Comparison of ENCODE assay signal across 8 cellular contexts in genomic region chr10:122461729-122462532, GRCh38. TPM values are rescaled to one million over a fixed set of nuclear protein-coding genes. Genes with fewer than 3 reads are reported as not detected.
DNase-seq lines count a peak whose midpoint lies in the region; ATAC-seq and TF ChIP-seq lines count a peak whose summit lies in the region.

No MANE protein-coding gene starts in this region.

- no peak overlapping the region for H2BK15ac ChIP-seq in mesenchymal stem cell (ENCODE audit: low read depth, poor library complexity, severe bottlenecking)

- H3K4me1 Mint-ChIP-seq in dendritic cell treated with granulocyte-macrophage colony-stimulating factor and Interleukin-4, amounts not matched to agents 40 ng/mL and 50 ng/mL, for 4 days (ENCODE audit: low read depth), result peaks cover 38% of the 10 kb centered on the region

- peak overlapping the region; percentile 83 to 89 for H3K4ac ChIP-seq in mesenchymal stem cell (ENCODE audit: low read depth in 1 of 2, low read length in 2 of 2)

- H2BK12ac ChIP-seq in mesenchymal stem cell (ENCODE audit: low read length in 2 of 2), result peak overlapping the region; percentile 47 to 89

- peak overlapping the region; percentile 75 for H4K8ac ChIP-seq in mesenchymal stem cell (ENCODE audit: low read length)

- WGBS in mesenchymal stem cell, result 1% methylated on average over 40 of the region's 95 CpGs
- 0 to 17% methylated on average over 3 to 56 of the region's 95 CpGs for WGBS in transverse colon (ENCODE audit: low coverage in 1 of 2), 2 donors

- peak; percentile 64 for DNase-seq in Right ventricle myocardium inferior (ENCODE audit: missing footprints)
- no peak for DNase-seq in cardiac septum (ENCODE audit: low spot score)
- DNase-seq in mesenchymal stem cell, result peak; percentile 46
- no peak for DNase-seq in transverse colon
- DNase-seq in activated CD4-positive, alpha-beta T cell treated with anti-CD3 and anti-CD28 coated beads for 48 hours, result no peak

- no peak for TF ChIP-seq EP300 in transverse colon (IDR thresholded peaks at IDR 0.05; ENCODE audit: low read depth)

- H3K27me3 Mint-ChIP-seq in dendritic cell treated with granulocyte-macrophage colony-stimulating factor and Interleukin-4, amounts not matched to agents 40 ng/mL and 50 ng/mL, for 4 days, result peaks cover 82% of the 10 kb centered on the region

- intact Hi-C loops in Right ventricle myocardium inferior (cut with DNase I), result loop anchor here (5.0 kb wide), 1 partner anchor 105 kb away; no protein-coding TSS in a partner anchor
- intact Hi-C loops in cardiac septum (cut with DNase I), result loop anchor here (5.0 kb wide), 1 partner anchor 40 kb away; no protein-coding TSS in a partner anchor
- intact Hi-C loops in dendritic cell treated with granulocyte-macrophage colony-stimulating factor and Interleukin-4, amounts not matched to agents 40 ng/mL and 50 ng/mL, for 4 days (cut with micrococcal nuclease), result no loop called here
- intact Hi-C loops in transverse colon (cut with DNase I; ENCODE audit: low total_unique reads), result no loop called here

- H3K9ac ChIP-seq in mesenchymal stem cell (ENCODE audit: low read length), result peak overlapping the region; percentile 93

- H3K9me3 Mint-ChIP-seq in dendritic cell treated with granulocyte-macrophage colony-stimulating factor and Interleukin-4, amounts not matched to agents 40 ng/mL and 50 ng/mL, for 4 days, result no peaks in the 10 kb centered on the region

- no peak overlapping the region for H2BK5ac ChIP-seq in mesenchymal stem cell (ENCODE audit: low read depth, low read length, poor library complexity, severe bottlenecking)

- H3K4me3 ChIP-seq in mesenchymal stem cell (ENCODE audit: insufficient read depth in 1 of 2, low read depth in 1 of 2, low read length in 2 of 2) (peak overlapping the region; percentile 78 to 95), transverse colon (peak overlapping the region; percentile 42 to 75 (median 56))

- H3K4me1 ChIP-seq in mesenchymal stem cell (ENCODE audit: control insufficient read depth, insufficient read depth, low read depth, low read length) (peaks cover 22% of the 10 kb centered on the region), transverse colon (peaks cover 0 to 29% (median 19%) of the 10 kb centered on the region in 4 donors)

- H2AFZ ChIP-seq in mesenchymal stem cell (ENCODE audit: low read depth, low read length), result peak overlapping the region; percentile 57

- H3K18ac ChIP-seq in mesenchymal stem cell (ENCODE audit: low read depth in 1 of 2, low read length in 2 of 2), result peak overlapping the region; percentile 90 to 98

- H3K14ac ChIP-seq in mesenchymal stem cell (ENCODE audit: low read length in 2 of 2), result peak overlapping the region in 1 of 2 experiments; percentile 98

- no peak for TF ChIP-seq CTCF in transverse colon (IDR thresholded peaks at IDR 0.05)

- peak overlapping the region; percentile 78 for H2BK120ac ChIP-seq in mesenchymal stem cell (ENCODE audit: low read depth, low read length)

- H3K27me3 ChIP-seq in mesenchymal stem cell (ENCODE audit: control insufficient read depth in 1 of 2, insufficient read depth in 1 of 2, low read length in 2 of 2), result peaks cover 0 to 22% of the 10 kb centered on the region in 2 experiments
- H3K27me3 ChIP-seq in transverse colon, result peaks cover 75% of the 10 kb centered on the region

- H3K4me2 ChIP-seq in mesenchymal stem cell (ENCODE audit: low read length, poor library complexity, severe bottlenecking), result peak overlapping the region; percentile 100

- H3K4me3 Mint-ChIP-seq in dendritic cell treated with granulocyte-macrophage colony-stimulating factor and Interleukin-4, amounts not matched to agents 40 ng/mL and 50 ng/mL, for 4 days, result peak overlapping the region; percentile 76

- in situ Hi-C loops in transverse colon (cut with MboI; ENCODE audit: low pct_ligation_motif_present in 1 of 4, low pct_unique_long_range_greater_than_20kb in 1 of 4, low sequenced_read_pairs in 3 of 4), result no loop called here

- H3K9me3 ChIP-seq in mesenchymal stem cell (ENCODE audit: control insufficient read depth, low read length), result no peaks in the 10 kb centered on the region
- H3K9me3 ChIP-seq in transverse colon, result no peaks in the 10 kb centered on the region

- H4K91ac ChIP-seq in mesenchymal stem cell (ENCODE audit: low read length), result peak overlapping the region; percentile 95

- no peak for TF ChIP-seq POLR2A in transverse colon (IDR thresholded peaks at IDR 0.05)

- peaks cover 16% of the 10 kb centered on the region for H3K79me1 ChIP-seq in mesenchymal stem cell (replicated peaks; ENCODE audit: low read length, poor library complexity, severe bottlenecking)

- H3K23ac ChIP-seq in mesenchymal stem cell (ENCODE audit: low read length in 2 of 2), result peak overlapping the region; percentile 97 to 99

- no peak overlapping the region for H3K27ac ChIP-seq in mesenchymal stem cell (ENCODE audit: low read length, poor library complexity, severe bottlenecking)
- H3K27ac ChIP-seq in transverse colon, result peak overlapping the region; percentile 68 to 85 (median 76)

- H3K36me3 ChIP-seq in mesenchymal stem cell (ENCODE audit: control insufficient read depth in 1 of 2, insufficient read depth in 2 of 2, low read depth in 1 of 2, low read length in 2 of 2) (peaks cover 3 to 21% of the 10 kb centered on the region in 2 experiments), transverse colon (no peaks in the 10 kb centered on the region)

- no peaks in the 10 kb centered on the region for H3K36me3 Mint-ChIP-seq in dendritic cell treated with granulocyte-macrophage colony-stimulating factor and Interleukin-4, amounts not matched to agents 40 ng/mL and 50 ng/mL, for 4 days (ENCODE audit: low read depth)

- ATAC-seq in Right ventricle myocardium inferior (no peak), HG02938 (IDR thresholded peaks at IDR 0.05; ENCODE audit: unreplicated experiment) (no peak), HG03095 (IDR thresholded peaks at IDR 0.05; ENCODE audit: unreplicated experiment) (no peak)

- H3K27ac Mint-ChIP-seq in dendritic cell treated with granulocyte-macrophage colony-stimulating factor and Interleukin-4, amounts not matched to agents 40 ng/mL and 50 ng/mL, for 4 days, result no peak overlapping the region

- H2AK5ac ChIP-seq in mesenchymal stem cell (ENCODE audit: low read length, severe bottlenecking), result no peak overlapping the region

RNA-seq across cellular contexts. Expression of gene HTRA1, which starts 0.6 kb away (rescaled TPM):
- total RNA-seq in Right ventricle myocardium inferior, result 41.6 TPM
- 104 TPM for total RNA-seq in cardiac septum
- 204 TPM for polyA plus RNA-seq in mesenchymal stem cell (2013, experiment 1 of 2)
- 204 TPM for polyA plus RNA-seq in mesenchymal stem cell (2013, experiment 2 of 2)
- 100 to 1,000 TPM in 1 of 4 donors, 10 to 100 TPM in 2, 1 to 10 TPM in 1; 7.9 to 103 (median 31.2) TPM for total RNA-seq in transverse colon

RNA-seq across cellular contexts. Expression of gene ARMS2, which starts 7.5 kb away (rescaled TPM):
- total RNA-seq in Right ventricle myocardium inferior, result not detected
- 0.92 TPM for total RNA-seq in cardiac septum
- not detected for polyA plus RNA-seq in mesenchymal stem cell (2013, experiment 1 of 2)
- not detected for polyA plus RNA-seq in mesenchymal stem cell (2013, experiment 2 of 2)
- total RNA-seq in transverse colon, result not detected

Comparison
In these comparisons a context has a peak if more than half of its experiments do, and no peak if none do; other contexts are left out.
1. DNase-seq: peak in Right ventricle myocardium inferior (single experiment) and mesenchymal stem cell (single experiment); none in cardiac septum (single experiment), transverse colon (single experiment) and activated CD4-positive, alpha-beta T cell treated with anti-CD3 and anti-CD28 coated beads for 48 hours (single experiment).
2. intact Hi-C loops: an anchor here in Right ventricle myocardium inferior (5.0 kb wide) and cardiac septum (5.0 kb wide); none called in dendritic cell treated with granulocyte-macrophage colony-stimulating factor and Interleukin-4, amounts not matched to agents 40 ng/mL and 50 ng/mL, for 4 days and transverse colon.